ENCODE assay signal across 9 cellular contexts in the genomic region with DNA sequence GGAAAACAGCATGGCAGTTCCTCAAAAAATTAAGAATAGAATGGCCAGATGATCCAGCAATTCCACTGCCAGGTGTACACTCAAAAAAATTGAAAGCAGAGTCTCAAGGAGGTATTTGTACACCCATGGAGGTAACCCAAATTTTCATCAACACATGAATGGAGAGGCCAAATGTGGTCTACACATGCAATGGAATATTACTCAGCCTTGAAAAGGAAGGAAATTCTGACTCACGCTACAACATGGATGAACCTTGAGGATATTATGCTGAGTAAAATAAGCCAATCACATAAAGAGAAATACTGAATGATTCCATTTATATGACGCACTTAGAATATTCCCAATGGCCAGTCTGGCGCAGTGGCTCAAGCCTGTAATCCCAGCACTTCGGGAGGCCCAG. TPM values are rescaled to one million over a fixed set of nuclear protein-coding genes. Genes with fewer than 3 reads are reported as not detected.
"Had no signal": no experiment of that assay in that cellular context is flagged by ENCODE, and none has a peak within 500 bp of the region (broad histone marks: within the 10 kb centered on the region; RNA-seq: fewer than 3 reads in every experiment).

No MANE protein-coding gene starts in this region.

RNA-seq across cellular contexts. Expression of a gene that starts 4.9 kb away (rescaled TPM):
- polyA plus RNA-seq: SK-N-SH had no signal

RNA-seq across cellular contexts. Expression of a gene that starts 19.9 kb away (rescaled TPM):
- total RNA-seq: OCI-LY7, PC-3, PC-9, RPMI7951, SJCRH30, SJSA1, SK-MEL-5, T-cell had no signal
- polyA plus RNA-seq: SK-N-SH had no signal

RNA-seq across cellular contexts. Expression of a gene that starts 43.6 kb away (rescaled TPM):
- total RNA-seq: SJCRH30 had no signal
